In genomic region chr15:83545803-83546534, GRCh38 we compare ENCODE assay signal across 12 cellular contexts.
"Had no signal": no experiment of that assay in that cellular context is flagged by ENCODE, and none has a peak within 500 bp of the region (broad histone marks: within the 10 kb centered on the region; RNA-seq: fewer than 3 reads in every experiment).

No MANE protein-coding gene starts in this region.

- H3K9me3 ChIP-seq: body of pancreas, sigmoid colon had no signal

- H3K79me2 ChIP-seq: parathyroid adenoma had no signal

- FAIRE-seq: colon, urothelium cell line had no signal

- H3K36me3 ChIP-seq: sigmoid colon had no signal

- H3K9ac ChIP-seq: parathyroid adenoma had no signal

- H3K27ac ChIP-seq: body of pancreas, parathyroid adenoma, sigmoid colon had no signal

- ATAC-seq: body of pancreas; natural killer cell; stimulated activated memory B cell treated with anti-CD40 and anti-IgM and Interleukin-4, amounts not matched to agents 10 μg/mL and 1 μg/mL and 100 μg/mL, for 72 hours had no signal

- H3K4me3 ChIP-seq: body of pancreas, sigmoid colon had no signal

- H3K4me1 ChIP-seq: body of pancreas, parathyroid adenoma, sigmoid colon had no signal

- H2AFZ ChIP-seq: parathyroid adenoma had no signal

- DNase-seq: activated B cell treated with CpG ODN at 0.5 μM for 24 hours; activated CD4-positive, alpha-beta memory T cell treated with anti-CD3 and anti-CD28 coated beads for 36 hours; activated CD4-positive, alpha-beta T cell treated with anti-CD3 and anti-CD28 coated beads for 4 hours; body of pancreas; central memory CD4-positive, alpha-beta T cell; natural killer cell; sigmoid colon; stimulated activated CD4-positive, alpha-beta T cell treated with anti-CD3 and anti-CD28 coated beads, Interleukin-4, amount 100 ng/mL, for 24 hours had no signal

- H3K27me3 ChIP-seq: body of pancreas, sigmoid colon had no signal
